ENCODE assay signal across 25 cellular contexts in the genomic region with DNA sequence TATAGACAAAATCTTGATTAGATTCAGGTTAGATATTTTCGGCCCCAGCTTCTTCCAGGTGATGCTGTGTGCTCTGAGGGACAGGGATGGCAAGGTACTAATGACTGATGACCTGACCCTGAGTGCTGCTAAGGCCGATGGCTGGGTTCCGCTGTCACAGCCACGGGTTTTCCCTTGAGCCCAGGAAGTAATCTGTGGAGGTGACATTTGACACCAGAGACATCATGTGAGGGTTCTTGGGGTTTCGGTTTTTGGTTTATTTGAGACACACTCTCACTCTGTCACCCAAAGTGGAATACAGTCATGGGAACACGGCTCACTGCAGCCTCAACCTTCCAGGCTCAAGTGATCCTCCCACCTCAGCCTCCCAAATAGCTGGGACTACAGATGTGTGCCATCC. TPM values are rescaled to one million over a fixed set of nuclear protein-coding genes. Genes with fewer than 3 reads are reported as not detected.
A peak's percentile ranks its signal among the peaks of the same experiment; 100 is the strongest.
DNase-seq lines count a peak whose midpoint lies in the region; ATAC-seq and TF ChIP-seq lines count a peak whose summit lies in the region.
"Had no signal": no experiment of that assay in that cellular context is flagged by ENCODE, and none has a peak within 500 bp of the region (broad histone marks: within the 10 kb centered on the region; RNA-seq: fewer than 3 reads in every experiment).

No MANE protein-coding gene starts in this region.

- H3K9me3 ChIP-seq in OCI-LY3 (ENCODE audit: insufficient read depth, low read length) (no peaks in the 10 kb centered on the region), A673 (ENCODE audit: low read depth, low read length, poor library complexity, severe bottlenecking) (no peaks in the 10 kb centered on the region)
- H3K9me3 ChIP-seq: HAP-1, heart right ventricle had no signal

- DNase-seq in GM12864 (ENCODE audit: low read depth): peak; percentile 45
- no peak for DNase-seq in iPS-NIHi11 (ENCODE audit: low spot score)
- DNase-seq in NCI-H2029 treated with DMSO at 0.1 percent for 48 hours (lab: John Stamatoyannopoulos, UW): no peak
- DNase-seq in A673 (ENCODE audit: low spot score): no peak
- DNase-seq in NCI-H82 (lab: John Stamatoyannopoulos, UW): no peak
- DNase-seq: activated CD4-positive, alpha-beta T cell treated with anti-CD3 and anti-CD28 coated beads, Interleukin-2, amount 50 U/mL, for 1 hour; activated naive CD4-positive, alpha-beta T cell treated with anti-CD3 and anti-CD28 coated beads for 36 hours; CD4-positive, alpha-beta memory T cell; DMS53; endodermal cell; heart right ventricle; naive B cell; NCI-H1436; NCI-H345; stimulated activated CD4-positive, alpha-beta T cell treated with anti-CD3 and anti-CD28 coated beads, Interleukin-1b, Interleukin-23, amount 100 ng/mL, for 48 hours had no signal

- no TSS peak for BruUV-seq in A673 (replicated peaks; lab: Mats Ljungman, UMichigan)

- H3K36me3 ChIP-seq in OCI-LY3 (replicated peaks; ENCODE audit: low read depth, low read length): no peaks in the 10 kb centered on the region
- H3K36me3 ChIP-seq in A673 (ENCODE audit: insufficient read depth, low read length, poor library complexity, severe bottlenecking): no peaks in the 10 kb centered on the region
- H3K36me3 ChIP-seq: HAP-1, heart right ventricle had no signal

- intact Hi-C loops in A673 (cut with micrococcal nuclease; ENCODE audit: unreplicated experiment): no loop called here

- POLR2A ChIA-PET in A673 (lab: Charles Lee; ENCODE audit: low non-redundant PET): no interaction called here

- no peaks in the 10 kb centered on the region for H3K79me2 ChIP-seq in OCI-LY3 (ENCODE audit: low read length)

- no peaks in the 10 kb centered on the region for H4K20me1 ChIP-seq in OCI-LY3 (ENCODE audit: insufficient read depth, low read length)

- H3K9ac ChIP-seq in OCI-LY3 (ENCODE audit: low read length): peak overlapping the region; percentile 44; the same call in 1 of the 2 replicates

- no peak for TF ChIP-seq CTCF in GM12864 (IDR thresholded peaks at IDR 0.05; ENCODE audit: low read depth, low read length, missing control alignments)
- no peak for TF ChIP-seq CTCF in OCI-LY3 (IDR thresholded peaks at IDR 0.05; ENCODE audit: low read depth, low read length)
- no peak for TF ChIP-seq CTCF in A673 (conservative IDR thresholded peaks at IDR 0.05; ENCODE audit: low read depth, low read length)

- peak overlapping the region; percentile 72 for H3K4me2 ChIP-seq in OCI-LY3 (ENCODE audit: low read length)

- CTCF ChIA-PET in A673 (lab: Charles Lee): no interaction called here

- peaks cover 19% of the 10 kb centered on the region for H3K4me1 ChIP-seq in OCI-LY3 (ENCODE audit: low read length)
- H3K4me1 ChIP-seq in A673 (ENCODE audit: insufficient read depth, low read length, poor library complexity, severe bottlenecking): no peaks in the 10 kb centered on the region
- H3K4me1 ChIP-seq: HAP-1, heart right ventricle had no signal

- H3K27me3 ChIP-seq in OCI-LY3 (ENCODE audit: low read depth, low read length): no peaks in the 10 kb centered on the region
- H3K27me3 ChIP-seq in A673 (replicated peaks; ENCODE audit: insufficient read depth, low read depth, low read length, poor library complexity): peaks cover 87% of the 10 kb centered on the region

- ATAC-seq in GM18867 (IDR thresholded peaks at IDR 0.05; ENCODE audit: unreplicated experiment) (peak; percentile 57), GM21619 (IDR thresholded peaks at IDR 0.05; ENCODE audit: unreplicated experiment) (peak; percentile 58)
- ATAC-seq: heart right ventricle, sciatic nerve had no signal

- H3K27ac ChIP-seq in OCI-LY3 (ENCODE audit: low read length): peak overlapping the region; percentile 57
- no peak overlapping the region for H3K27ac ChIP-seq in A673 (ENCODE audit: low read depth, low read length, poor library complexity, severe bottlenecking)
- H3K27ac ChIP-seq: heart right ventricle had no signal

- H3K4me3 ChIP-seq in GM12864 (ENCODE audit: low read depth, low read length) (peak overlapping the region; percentile 2; the same call in 1 of the 2 replicates), OCI-LY3 (ENCODE audit: low read length) (peak overlapping the region; percentile 66), A673 (ENCODE audit: low read depth, low read length, poor library complexity, severe bottlenecking) (no peak overlapping the region)
- H3K4me3 ChIP-seq: HAP-1, heart right ventricle, lung had no signal

- peak overlapping the region; percentile 66; the same call in 1 of the 2 replicates for H2AFZ ChIP-seq in OCI-LY3 (ENCODE audit: low read depth, low read length)

RNA-seq across cellular contexts. Expression of a gene that starts 9.8 kb away (rescaled TPM):
- total RNA-seq in A673 (2021): not detected in 2 replicates
- total RNA-seq: activated naive CD4-positive, alpha-beta T cell treated with anti-CD3 and anti-CD28 coated beads for 36 hours; CD4-positive, alpha-beta memory T cell; endodermal cell; heart right ventricle; HT-29; LHCN-M2; lung; osteocyte; sciatic nerve; urinary bladder had no signal

RNA-seq across cellular contexts. Expression of a gene that starts 21.5 kb away (rescaled TPM):
- total RNA-seq in A673 (2021): not detected in 2 replicates
- total RNA-seq: activated naive CD4-positive, alpha-beta T cell treated with anti-CD3 and anti-CD28 coated beads for 36 hours; CD4-positive, alpha-beta memory T cell; endodermal cell; heart right ventricle; HT-29; LHCN-M2; lung; osteocyte; sciatic nerve; urinary bladder had no signal

RNA-seq across cellular contexts. Expression of a gene that starts 22.5 kb away (rescaled TPM):
- total RNA-seq in A673 (2021): not detected in 2 replicates
- total RNA-seq: activated naive CD4-positive, alpha-beta T cell treated with anti-CD3 and anti-CD28 coated beads for 36 hours; CD4-positive, alpha-beta memory T cell; heart right ventricle; HT-29; LHCN-M2; lung; osteocyte; sciatic nerve had no signal

RNA-seq across cellular contexts. Expression of a gene that starts 27.0 kb away (rescaled TPM):
- 1.2 and 2.9 TPM in 2 replicates for total RNA-seq in A673 (2021)
- total RNA-seq: LHCN-M2 had no signal

RNA-seq across cellular contexts. Expression of a gene that starts 41.9 kb away (rescaled TPM):
- total RNA-seq in A673 (2021): 5.8 and 7.6 TPM in 2 replicates
